ENCODE assay signal across 8 cellular contexts in the genomic region with DNA sequence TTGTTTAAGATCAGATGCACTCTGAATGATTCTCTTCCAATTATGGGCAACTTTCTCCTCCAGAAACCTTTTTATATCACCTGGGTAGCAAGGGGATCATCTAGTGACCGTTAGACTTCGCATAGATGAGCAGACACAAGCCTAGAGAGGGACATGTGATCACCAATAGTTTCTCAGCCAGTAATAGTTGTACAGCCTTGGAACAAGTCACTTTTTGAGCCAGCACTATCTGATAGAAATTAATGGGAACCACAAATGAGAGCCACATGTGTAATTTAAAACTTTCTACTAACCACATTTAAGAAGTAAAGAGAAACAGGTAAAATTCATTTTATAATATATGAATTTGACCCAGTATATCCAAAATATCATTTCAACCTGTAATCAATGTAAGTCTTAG. TPM values are rescaled to one million over a fixed set of nuclear protein-coding genes. Genes with fewer than 3 reads are reported as not detected.
DNase-seq lines count a peak whose midpoint lies in the region; ATAC-seq and TF ChIP-seq lines count a peak whose summit lies in the region.

No MANE protein-coding gene starts in this region.

- H3K4me3 ChIP-seq in GM23338 (peak overlapping the region; percentile 96), SJCRH30 (peak overlapping the region; percentile 83), fibroblast of mammary gland (ENCODE audit: control insufficient read depth, low read depth, low read length) (peak overlapping the region; percentile 97), skeletal muscle satellite cell (ENCODE audit: low read length) (peak overlapping the region; percentile 69), body of pancreas (peak overlapping the region in 1 of 2 donors; percentile 92)

- peaks cover 38% of the 10 kb centered on the region for H3K79me2 ChIP-seq in GM23338 (replicated peaks; ENCODE audit: insufficient read depth)

- no peaks in the 10 kb centered on the region; the same call in 2 of the 3 replicates for H3K36me3 Mint-ChIP-seq in GM23338 (ENCODE audit: low read depth)

- H3K4me1 Mint-ChIP-seq in GM23338 = peaks cover 8% of the 10 kb centered on the region

- no peak overlapping the region for H3K27ac Mint-ChIP-seq in GM23338

- no peaks in the 10 kb centered on the region for H3F3A ChIP-seq in GM23338 (replicated peaks; ENCODE audit: low read depth)

- peak overlapping the region; percentile 93 for H3K4me2 ChIP-seq in GM23338
- H3K4me2 ChIP-seq in skeletal muscle satellite cell (ENCODE audit: low read length) = peak overlapping the region; percentile 81

- H3K4me3 Mint-ChIP-seq in GM23338 = peak overlapping the region; percentile 99

- peak overlapping the region; percentile 25 for H3K9ac ChIP-seq in skeletal muscle satellite cell (ENCODE audit: low read depth, low read length)

- H3K36me3 ChIP-seq in GM23338 (ENCODE audit: insufficient read depth) (no peaks in the 10 kb centered on the region), SJCRH30 (no peaks in the 10 kb centered on the region), skeletal muscle satellite cell (ENCODE audit: insufficient read depth, low read length) (no peaks in the 10 kb centered on the region), body of pancreas (replicated peaks in 1 of 2; ENCODE audit: insufficient read depth in 1 of 2, low read depth in 2 of 2) (no peaks in the 10 kb centered on the region)

- H2AFZ ChIP-seq in GM23338 = peak overlapping the region; percentile 99

- H4K20me1 ChIP-seq in GM23338 (replicated peaks; ENCODE audit: insufficient read depth) = peaks cover 11% of the 10 kb centered on the region; the same call in 1 of the 2 replicates

- no peaks in the 10 kb centered on the region for H3K9me3 Mint-ChIP-seq in GM23338

- WGBS in body of pancreas, 2 donors = 69 to 75% methylated on average over 2 of the region's 2 CpGs

- peaks cover 10% of the 10 kb centered on the region for H3K27me3 Mint-ChIP-seq in GM23338 (ENCODE audit: insufficient read depth, low read depth, poor library complexity)

- TF ChIP-seq CTCF in GM23338 (conservative IDR thresholded peaks at IDR 0.05; ENCODE audit: low read depth in 2 of 2) (no peak), fibroblast of mammary gland (conservative IDR thresholded peaks at IDR 0.05; ENCODE audit: control insufficient read depth, insufficient read depth, low read depth, low read length) (no peak), body of pancreas (IDR thresholded peaks at IDR 0.05) (no peak), GM13977 (IDR thresholded peaks at IDR 0.05; ENCODE audit: extremely low read depth, insufficient read depth, missing control alignments) (no peak)

- no peak for TF ChIP-seq POLR2A in body of pancreas (IDR thresholded peaks at IDR 0.05)

- no peaks in the 10 kb centered on the region for H3K9me2 ChIP-seq in GM23338 (ENCODE audit: insufficient read depth)

- no peak for DNase-seq in GM23338 (ENCODE audit: low spot score)
- DNase-seq in SJCRH30 = no peak
- peak; percentile 48 for DNase-seq in fibroblast of mammary gland (ENCODE audit: low read depth)
- no peak for DNase-seq in body of pancreas
- DNase-seq in globus pallidus (ENCODE audit: low spot score) = no peak
- no peak for DNase-seq in GM13977 (ENCODE audit: low spot score)
- no peak for DNase-seq in D341Med (ENCODE audit: low spot score)

- peaks cover 6% of the 10 kb centered on the region for H3K4me1 ChIP-seq in GM23338 (ENCODE audit: insufficient read depth)
- 0 out of 2 replicates have a peak, but pooled peaks cover 2% of the 10 kb centered on the region for H3K4me1 ChIP-seq in SJCRH30
- peaks cover 4% of the 10 kb centered on the region for H3K4me1 ChIP-seq in skeletal muscle satellite cell (ENCODE audit: control insufficient read depth, insufficient read depth, low read length)
- peaks cover 15% of the 10 kb centered on the region for H3K4me1 ChIP-seq in body of pancreas

- H3K27ac ChIP-seq in GM23338 (ENCODE audit: low read depth) = no peak overlapping the region
- no peak overlapping the region for H3K27ac ChIP-seq in SJCRH30
- no peak overlapping the region for H3K27ac ChIP-seq in body of pancreas

- no peaks in the 10 kb centered on the region for H3K27me3 ChIP-seq in GM23338 (ENCODE audit: insufficient read depth)
- no peaks in the 10 kb centered on the region for H3K27me3 ChIP-seq in SJCRH30
- H3K27me3 ChIP-seq in skeletal muscle satellite cell (ENCODE audit: control insufficient read depth, insufficient read depth, low read length) = peaks cover 14% of the 10 kb centered on the region
- no peaks in the 10 kb centered on the region for H3K27me3 ChIP-seq in body of pancreas

- no peaks in the 10 kb centered on the region for H3K9me3 ChIP-seq in SJCRH30 (replicated peaks)
- H3K9me3 ChIP-seq in skeletal muscle satellite cell (replicated peaks; ENCODE audit: low read length) = no peaks in the 10 kb centered on the region
- H3K9me3 ChIP-seq in body of pancreas = no peaks in the 10 kb centered on the region

- in situ Hi-C loops in GM13977 (cut with MboI; ENCODE audit: low pct_unique_long_range_greater_than_20kb, low sequenced_read_pairs, unreplicated experiment) = no loop called here

- intact Hi-C loops in body of pancreas (cut with DNase I) = no loop called here

- no peak for ATAC-seq in GM23338
- no peak for ATAC-seq in body of pancreas

TF ChIP-seq in GM23338, 12 proteins besides CTCF, POLR2A, EP300 and RAD21 (continues in another document):
- no peak for TF ChIP-seq ZNF114 (CRISPR knock-in tag; IDR thresholded peaks at IDR 0.05)
- no peak for TF ChIP-seq JUNB (IDR thresholded peaks at IDR 0.05; ENCODE audit: unreplicated experiment)
- TF ChIP-seq CREB1 (CRISPR knock-in tag; IDR thresholded peaks at IDR 0.05; ENCODE audit: low read depth) = no peak
- TF ChIP-seq ZNF462 (CRISPR knock-in tag; IDR thresholded peaks at IDR 0.05) = no peak

RNA-seq across cellular contexts. Expression of gene CTNNBL1, which starts 0.6 kb away (rescaled TPM):
- 36.3 and 46.1 TPM in 2 replicates for total RNA-seq in GM23338 (2014; rRNA removed; shearing (Covaris generic))
- 68.7 and 71.2 TPM in 2 replicates for polyA plus RNA-seq in GM23338 (2016; fragmentation: Nextera tagmentation; extraction: Ambion mirVana)
- 85.2 and 89.5 TPM in 2 replicates for total RNA-seq in SJCRH30 (2014; rRNA removed; shearing (Covaris generic))
- 24.5 and 29.2 TPM in 2 replicates for total RNA-seq in skeletal muscle satellite cell (2012; rRNA removed)
- total RNA-seq in body of pancreas = 10 to 100 TPM in 1 of 2 donors, 1 to 10 TPM in 1; 8.6 to 17.4 TPM
